In genomic region chr3:190088890-190089289, GRCh38 we compare ENCODE assay signal across 1 cellular context.
TF ChIP-seq lines count a peak whose summit lies in the region.

No MANE protein-coding gene starts in this region.

TF ChIP-seq in IMR-90, 13 proteins besides CTCF, POLR2A, EP300 and RAD21:
- no peak for TF ChIP-seq USF2 (IDR thresholded peaks at IDR 0.05; ENCODE audit: low read depth, low read length)
- TF ChIP-seq RFX5 (IDR thresholded peaks at IDR 0.05; ENCODE audit: low read depth, low read length), result no peak
- no peak for TF ChIP-seq ELK1 (IDR thresholded peaks at IDR 0.05; ENCODE audit: borderline replicate concordance, low read depth, low read length)
- TF ChIP-seq MXI1 (IDR thresholded peaks at IDR 0.05; ENCODE audit: borderline replicate concordance, low read depth, low read length), result no peak
- TF ChIP-seq RCOR1 (IDR thresholded peaks at IDR 0.05; ENCODE audit: insufficient replicate concordance, low read length), result no peak
- TF ChIP-seq CHD1 (IDR thresholded peaks at IDR 0.05; ENCODE audit: low read depth, low read length), result no peak
- no peak for TF ChIP-seq NFE2L2 (IDR thresholded peaks at IDR 0.05; ENCODE audit: low read depth, low read length)
- no peak for TF ChIP-seq FOS (IDR thresholded peaks at IDR 0.05; ENCODE audit: low read depth, low read length)
- TF ChIP-seq BHLHE40 (IDR thresholded peaks at IDR 0.05; ENCODE audit: low read depth, low read length), result no peak
- TF ChIP-seq MAZ (IDR thresholded peaks at IDR 0.05; ENCODE audit: borderline replicate concordance, low read depth, low read length), result no peak
- TF ChIP-seq MAFK (IDR thresholded peaks at IDR 0.05; ENCODE audit: low read depth, low read length), result no peak
